ENCODE assay signal across 12 cellular contexts in the genomic region with DNA sequence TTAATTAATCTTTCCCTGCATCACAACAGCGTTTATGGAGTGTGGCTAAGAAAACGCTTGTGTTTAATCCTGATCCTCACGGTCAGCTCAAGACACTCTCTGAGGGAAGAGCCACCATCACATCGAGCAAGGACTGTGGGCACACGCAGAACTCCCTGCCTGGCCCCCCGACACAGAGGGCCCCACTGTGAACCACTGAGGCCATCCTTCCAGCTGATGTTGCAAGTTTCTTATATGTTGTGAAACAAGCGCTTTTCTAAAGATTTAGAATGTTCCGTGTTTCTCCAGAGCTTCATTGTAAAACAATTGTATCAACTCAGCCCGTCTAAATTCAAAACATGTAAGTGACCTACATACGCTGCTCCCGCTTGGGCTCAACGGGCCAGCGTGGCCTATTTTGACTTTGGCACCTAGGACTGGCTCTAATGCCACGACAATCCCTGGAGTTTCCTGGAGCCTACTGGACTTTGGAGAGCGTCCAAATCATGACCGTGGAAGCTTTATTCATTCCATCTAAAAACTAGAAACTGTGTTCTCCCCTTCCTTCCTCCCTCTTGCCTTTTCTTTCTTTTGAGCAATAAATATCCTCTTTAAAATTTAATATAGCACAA. TPM values are rescaled to one million over a fixed set of nuclear protein-coding genes. Genes with fewer than 3 reads are reported as not detected.
A peak's percentile ranks its signal among the peaks of the same experiment; 100 is the strongest.
DNase-seq lines count a peak whose midpoint lies in the region; ATAC-seq and TF ChIP-seq lines count a peak whose summit lies in the region.
"Had no signal": no experiment of that assay in that cellular context is flagged by ENCODE, and none has a peak within 500 bp of the region (broad histone marks: within the 10 kb centered on the region; RNA-seq: fewer than 3 reads in every experiment).

No MANE protein-coding gene starts in this region.

- TF ChIP-seq CTCF in stomach (IDR thresholded peaks at IDR 0.05), result no peak

- H3K36me3 ChIP-seq in stomach, result no peaks in the 10 kb centered on the region
- H3K36me3 ChIP-seq: adrenal gland, suprapubic skin had no signal

- H3K9me3 ChIP-seq in stomach, result no peaks in the 10 kb centered on the region
- H3K9me3 ChIP-seq: adrenal gland, suprapubic skin had no signal

- WGBS in stomach, 5 donors, result 45 to 63% (median 52%) methylated on average over 16 of the region's 16 CpGs

- no peak for TF ChIP-seq POLR2A in stomach (IDR thresholded peaks at IDR 0.05)

- H3K4me3 ChIP-seq in stomach, result no peak overlapping the region
- H3K4me3 ChIP-seq: adrenal gland, suprapubic skin had no signal

- H3K4me1 ChIP-seq in stomach, result peaks cover 3 to 16% (median 7%) of the 10 kb centered on the region in 4 donors
- H3K4me1 ChIP-seq: adrenal gland, suprapubic skin had no signal

- TF ChIP-seq EP300 in stomach (IDR thresholded peaks at IDR 0.05), result no peak

- DNase-seq in NOMO-1 treated with DMSO at 0.1 percent for 48 hours (lab: John Stamatoyannopoulos, UW; ENCODE audit: unreplicated experiment) (peak; percentile 67), cerebellum (ENCODE audit: low spot score) (peak; percentile 71), left lobe of liver (ENCODE audit: low spot score) (no peak), stomach (peak; percentile 46), RKO (ENCODE audit: low spot score) (no peak), activated gamma-delta T cell treated with Interleukin-2 at 50 U/mL for 16 hours (no peak)
- DNase-seq: activated CD4-positive, alpha-beta T cell treated with anti-CD3 and anti-CD28 coated beads for 36 hours; adrenal gland; NCI-H2171; stimulated activated CD8-positive, alpha-beta memory T cell treated with anti-CD3 and anti-CD28 coated beads, Interleukin-4, amount 100 ng/mL, for 48 hours had no signal

- no peaks in the 10 kb centered on the region for H3K27me3 ChIP-seq in stomach
- H3K27me3 ChIP-seq: adrenal gland, suprapubic skin had no signal

- intact Hi-C loops in stomach (cut with DNase I; ENCODE audit: low total_unique reads), result no loop called here

- peak; percentile 78 for ATAC-seq in left lobe of liver
- no peak for ATAC-seq in GM19328 (IDR thresholded peaks at IDR 0.05; ENCODE audit: unreplicated experiment)
- ATAC-seq: activated CD4-positive, alpha-beta T cell treated with anti-CD3 and anti-CD28 coated beads for 36 hours had no signal

- H3K27ac ChIP-seq in stomach, result no peak overlapping the region
- H3K27ac ChIP-seq: adrenal gland, suprapubic skin had no signal

RNA-seq across cellular contexts. Expression of gene SERPINE2, which starts 34.9 kb away (rescaled TPM):
- total RNA-seq in cerebellum (42.3 TPM), left lobe of liver (1.6 TPM), stomach (10 to 100 TPM in 3 of 5 donors, 1 to 10 TPM in 1, not detected in 1; 5.1 to 27.4 (median 11.5) TPM)
- polyA plus RNA-seq in stomach, result 10 to 100 TPM in 1 of 3 donors, 1 to 10 TPM in 2; 1.8 to 12.9 (median 8.3) TPM

RNA-seq across cellular contexts. Expression of gene MRPL44, which starts 46.9 kb away (rescaled TPM):
- total RNA-seq in cerebellum (27.9 TPM), left lobe of liver (22.0 TPM), stomach (10 to 100 TPM in 3 of 5 donors, 1 to 10 TPM in 1, under 1 TPM in 1; 0.87 to 80.8 (median 10.6) TPM)
- polyA plus RNA-seq in stomach, result 10 to 100 TPM; 17.9 to 25.1 (median 20.3) TPM

RNA-seq across cellular contexts. Expression of gene WDFY1, which starts 59.1 kb away (rescaled TPM):
- total RNA-seq in cerebellum, result 58.1 TPM
- total RNA-seq in left lobe of liver, result 16.4 TPM
- 100 to 1,000 TPM in 1 of 5 donors, 10 to 100 TPM in 4; 29.0 to 134 (median 94.5) TPM for total RNA-seq in stomach
- polyA plus RNA-seq in stomach, result 10 to 100 TPM in 2 of 3 donors, 1 to 10 TPM in 1; 8.2 to 17.9 (median 13.5) TPM

Comparison
In these comparisons a context has a peak if more than half of its experiments do, and no peak if none do; other contexts are left out.
1. DNase-seq: peak in NOMO-1 treated with DMSO at 0.1 percent for 48 hours (single experiment), cerebellum (single experiment) and stomach (single experiment); none in left lobe of liver (single experiment), RKO (single experiment) and activated gamma-delta T cell treated with Interleukin-2 at 50 U/mL for 16 hours (single experiment).